1 cellular context compared by ENCODE assay signal in the genomic region with DNA sequence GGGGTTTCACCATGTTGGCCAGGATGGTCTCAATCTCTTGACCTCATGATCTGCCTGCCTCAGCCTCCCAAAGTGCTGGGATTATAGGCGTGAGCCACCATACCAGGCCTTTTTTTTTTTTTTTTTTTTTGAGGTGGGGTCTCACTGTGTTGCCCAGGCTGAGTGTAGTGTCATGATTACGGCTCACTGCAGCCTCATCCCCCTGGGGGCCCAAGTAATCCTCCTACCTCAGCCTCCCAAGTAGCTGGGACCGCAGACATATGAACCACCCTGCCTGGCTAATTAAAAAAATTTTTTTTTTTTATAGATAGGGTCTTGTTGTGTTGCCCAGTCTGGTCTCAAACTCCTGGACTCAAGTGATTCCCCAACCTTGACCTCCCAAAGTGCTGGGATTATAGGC. TPM values are rescaled to one million over a fixed set of nuclear protein-coding genes. Genes with fewer than 3 reads are reported as not detected.
"Had no signal": no experiment of that assay in that cellular context is flagged by ENCODE, and none has a peak within 500 bp of the region (broad histone marks: within the 10 kb centered on the region; RNA-seq: fewer than 3 reads in every experiment).

No MANE protein-coding gene starts in this region.

RNA-seq across cellular contexts. Expression of a gene that starts 54.2 kb away (rescaled TPM):
- total RNA-seq: endodermal cell had no signal
